In genomic region chr2:241949736-241950412, GRCh38 we compare ENCODE assay signal across 14 cellular contexts.
A peak's percentile ranks its signal among the peaks of the same experiment; 100 is the strongest.
DNase-seq lines count a peak whose midpoint lies in the region; ATAC-seq, FAIRE-seq and TF ChIP-seq lines count a peak whose summit lies in the region.
"Had no signal": no experiment of that assay in that cellular context is flagged by ENCODE, and none has a peak within 500 bp of the region (broad histone marks: within the 10 kb centered on the region; RNA-seq: fewer than 3 reads in every experiment).

No MANE protein-coding gene starts in this region.

- TF ChIP-seq POLR2A in K562 (conservative IDR thresholded peaks at IDR 0.05) (no peak), suprapubic skin (IDR thresholded peaks at IDR 0.05) (no peak)

- H3K27ac ChIP-seq in K562 (ENCODE audit: extremely low read depth, low read depth, low read length) (no peak overlapping the region), suprapubic skin (no peak overlapping the region)
- H3K27ac ChIP-seq: BLaER1, GM23248, SJSA1 had no signal

- no peak for DNase-seq in activated naive CD8-positive, alpha-beta T cell treated with anti-CD3 and anti-CD28 coated beads, Interleukin-2, amount 50 U/mL, for 24 hours
- no peak for DNase-seq in activated naive CD8-positive, alpha-beta T cell treated with anti-CD3 and anti-CD28 coated beads for 36 hours
- DNase-seq in K562 (ENCODE audit: extremely low read depth in 1 of 4, low spot score in 3 of 4) (no peak), neural crest cell (ENCODE audit: low read depth, low spot score) (no peak), suprapubic skin (ENCODE audit: low spot score in 2 of 2) (peak; percentile 20 to 48), Caco-2 (no peak), HuH-7.5 (ENCODE audit: low spot score) (no peak)
- DNase-seq: NCI-H187 treated with DMSO at 0.1 percent for 48 hours, NCI-H446 treated with DMSO at 0.1 percent for 48 hours had no signal

- POLR2A ChIA-PET in K562 (lab: Yijun Ruan, JAX) (no interaction called here), Caco-2 (lab: Charles Lee) (no interaction called here)

- 0 out of 2 replicates have a peak, but pooled peaks cover 4% of the 10 kb centered on the region for H4K20me1 ChIP-seq in K562 (replicated peaks; ENCODE audit: control insufficient read depth, insufficient read depth, low read length)

- H3K79me2 ChIP-seq in K562 (ENCODE audit: control insufficient read depth, insufficient read depth, low read length) = no peaks in the 10 kb centered on the region

- intact Hi-C loops in K562 (cut with micrococcal nuclease) = loop anchor here (5.0 kb wide), 1 partner anchor 72 kb away; no protein-coding TSS in a partner anchor
- intact Hi-C loops in Caco-2 (cut with micrococcal nuclease; ENCODE audit: unreplicated experiment) = no loop called here

- H3K4me1 Mint-ChIP-seq in activated naive CD8-positive, alpha-beta T cell treated with anti-CD3 and anti-CD28 coated beads, Interleukin-2, amount 50 U/mL, for 24 hours = no peaks in the 10 kb centered on the region
- H3K4me1 Mint-ChIP-seq in activated naive CD8-positive, alpha-beta T cell treated with anti-CD3 and anti-CD28 coated beads for 36 hours = no peaks in the 10 kb centered on the region
- H3K4me1 Mint-ChIP-seq in neural crest cell (peaks cover 25% of the 10 kb centered on the region), Caco-2 (ENCODE audit: low read depth, unreplicated experiment) (no peaks in the 10 kb centered on the region)

- no peak overlapping the region for H3K9ac ChIP-seq in K562 (ENCODE audit: insufficient read depth in 1 of 2, low read depth in 2 of 2, low read length in 2 of 2)
- H3K9ac ChIP-seq: BLaER1, GM23248 had no signal

- H3K36me3 Mint-ChIP-seq in activated naive CD8-positive, alpha-beta T cell treated with anti-CD3 and anti-CD28 coated beads, Interleukin-2, amount 50 U/mL, for 24 hours (ENCODE audit: low read depth) = no peaks in the 10 kb centered on the region
- H3K36me3 Mint-ChIP-seq in activated naive CD8-positive, alpha-beta T cell treated with anti-CD3 and anti-CD28 coated beads for 36 hours = no peaks in the 10 kb centered on the region
- peaks cover 4% of the 10 kb centered on the region for H3K36me3 Mint-ChIP-seq in neural crest cell (ENCODE audit: low read depth)
- H3K36me3 Mint-ChIP-seq in Caco-2 (ENCODE audit: insufficient read depth, unreplicated experiment) = no peaks in the 10 kb centered on the region

- H3K4me3 Mint-ChIP-seq in activated naive CD8-positive, alpha-beta T cell treated with anti-CD3 and anti-CD28 coated beads, Interleukin-2, amount 50 U/mL, for 24 hours = no peak overlapping the region
- no peak overlapping the region for H3K4me3 Mint-ChIP-seq in activated naive CD8-positive, alpha-beta T cell treated with anti-CD3 and anti-CD28 coated beads for 36 hours
- no peak overlapping the region for H3K4me3 Mint-ChIP-seq in neural crest cell
- no peak overlapping the region for H3K4me3 Mint-ChIP-seq in Caco-2 (ENCODE audit: unreplicated experiment)
- H3K4me3 Mint-ChIP-seq: CD8-positive, alpha-beta memory T cell had no signal

- H3K9me3 ChIP-seq in K562 (replicated peaks; ENCODE audit: control insufficient read depth, insufficient read depth, low read depth, low read length) (no peaks in the 10 kb centered on the region; the same call in 1 of the 2 replicates), suprapubic skin (no peaks in the 10 kb centered on the region), Caco-2 (no peaks in the 10 kb centered on the region)
- H3K9me3 ChIP-seq: BLaER1, SJSA1 had no signal

- TF ChIP-seq RAD21 in K562 (CRISPR knock-in tag; conservative IDR thresholded peaks at IDR 0.05 in 1 of 2, IDR thresholded peaks at IDR 0.05 in 1 of 2) = no peak

- H3K4me3 ChIP-seq in K562 = no peak overlapping the region
- H3K4me3 ChIP-seq in suprapubic skin = no peak overlapping the region
- no peak overlapping the region for H3K4me3 ChIP-seq in Caco-2 (ENCODE audit: low read depth, low read length)
- H3K4me3 ChIP-seq: BLaER1, GM23248, SJSA1 had no signal

- no peak for TF ChIP-seq CTCF in K562 (IDR thresholded peaks at IDR 0.05 in 2 of 3, conservative IDR thresholded peaks at IDR 0.05 in 1 of 3; ENCODE audit: insufficient read depth in 2 of 3, low read depth in 1 of 3, low read length in 3 of 3)
- no peak for TF ChIP-seq CTCF in neural crest cell (conservative IDR thresholded peaks at IDR 0.05)
- TF ChIP-seq CTCF in suprapubic skin (IDR thresholded peaks at IDR 0.05) = no peak
- no peak for TF ChIP-seq CTCF in Caco-2 (IDR thresholded peaks at IDR 0.05; ENCODE audit: insufficient read depth in 1 of 2, low read depth in 1 of 2, low read length in 1 of 2, severe bottlenecking in 1 of 2, unreplicated experiment in 1 of 2)

- TF ChIP-seq EP300 in K562 (IDR thresholded peaks at IDR 0.05; ENCODE audit: low read length) (no peak), suprapubic skin (IDR thresholded peaks at IDR 0.05) (no peak)

- H3K27me3 ChIP-seq in K562 (ENCODE audit: control insufficient read depth in 2 of 2, insufficient read depth in 2 of 2, low read length in 2 of 2) (peaks cover 0 to 7% of the 10 kb centered on the region in 2 experiments; a peak in 1 of 5 replicates), suprapubic skin (peaks cover 6% of the 10 kb centered on the region), Caco-2 (replicated peaks; ENCODE audit: control insufficient read depth, insufficient read depth, low read length) (no peaks in the 10 kb centered on the region)
- H3K27me3 ChIP-seq: BLaER1 had no signal

- CTCF ChIA-PET in K562 (lab: Yijun Ruan, JAX; ENCODE audit: low intra/inter-chr PET ratio) = no interaction called here
- CTCF ChIA-PET in Caco-2 (lab: Charles Lee) = no interaction called here

- no peaks in the 10 kb centered on the region for H3K9me3 Mint-ChIP-seq in activated naive CD8-positive, alpha-beta T cell treated with anti-CD3 and anti-CD28 coated beads, Interleukin-2, amount 50 U/mL, for 24 hours
- H3K9me3 Mint-ChIP-seq in activated naive CD8-positive, alpha-beta T cell treated with anti-CD3 and anti-CD28 coated beads for 36 hours = no peaks in the 10 kb centered on the region
- peaks cover 3% of the 10 kb centered on the region for H3K9me3 Mint-ChIP-seq in neural crest cell
- no peaks in the 10 kb centered on the region for H3K9me3 Mint-ChIP-seq in Caco-2 (ENCODE audit: unreplicated experiment)
- H3K9me3 Mint-ChIP-seq: CD8-positive, alpha-beta memory T cell had no signal

- FAIRE-seq in K562 (lab: Jason Lieb, UNC) = no peak

- H3K36me3 ChIP-seq in K562 (ENCODE audit: control insufficient read depth, insufficient read depth, low read length) (no peaks in the 10 kb centered on the region), suprapubic skin (no peaks in the 10 kb centered on the region), Caco-2 (ENCODE audit: control insufficient read depth, insufficient read depth, low read length) (no peaks in the 10 kb centered on the region)
- H3K36me3 ChIP-seq: SJSA1 had no signal

- no peak overlapping the region for H2AFZ ChIP-seq in K562 (ENCODE audit: low read depth, low read length)
- H2AFZ ChIP-seq: GM23248 had no signal

- H3K4me1 ChIP-seq in K562 (replicated peaks in 1 of 2; ENCODE audit: control insufficient read depth in 2 of 2, insufficient read depth in 2 of 2, low read length in 2 of 2) = peaks cover 0 to 17% of the 10 kb centered on the region in 2 experiments; a peak in 2 of 5 replicates
- H3K4me1 ChIP-seq in suprapubic skin = peaks cover 3% of the 10 kb centered on the region
- H3K4me1 ChIP-seq in Caco-2 = peaks cover 8% of the 10 kb centered on the region; the same call in 1 of the 2 replicates

- H3K9me1 ChIP-seq in K562 (ENCODE audit: control insufficient read depth, insufficient read depth, low read length) = no peaks in the 10 kb centered on the region

- ATAC-seq in activated naive CD8-positive, alpha-beta T cell treated with anti-CD3 and anti-CD28 coated beads, Interleukin-2, amount 50 U/mL, for 24 hours = no peak
- ATAC-seq in K562 = no peak
- ATAC-seq in HG03135 (IDR thresholded peaks at IDR 0.05; ENCODE audit: unreplicated experiment) = no peak

- no peaks in the 10 kb centered on the region for H3K27me3 Mint-ChIP-seq in activated naive CD8-positive, alpha-beta T cell treated with anti-CD3 and anti-CD28 coated beads, Interleukin-2, amount 50 U/mL, for 24 hours
- H3K27me3 Mint-ChIP-seq in activated naive CD8-positive, alpha-beta T cell treated with anti-CD3 and anti-CD28 coated beads for 36 hours = no peaks in the 10 kb centered on the region
- H3K27me3 Mint-ChIP-seq in neural crest cell (ENCODE audit: low read depth) (peaks cover 39% of the 10 kb centered on the region), Caco-2 (ENCODE audit: insufficient read depth, unreplicated experiment) (peaks cover 6% of the 10 kb centered on the region)

- 22% methylated on average over 11 of the region's 18 CpGs for WGBS in K562 (ENCODE audit: insufficient coverage, low coverage, missing lambda C conversion rate)
- WGBS in suprapubic skin = 83% methylated on average over 14 of the region's 18 CpGs

- in situ Hi-C loops in K562 (cut with MboI) = no loop called here

- BruUV-seq in K562 (replicated peaks; lab: Mats Ljungman, UMichigan) (no TSS peak), Caco-2 (replicated peaks; lab: Mats Ljungman, UMichigan) (no TSS peak)

- no peak overlapping the region for H3K4me2 ChIP-seq in K562 (ENCODE audit: insufficient read depth, low read length)

- H3K27ac Mint-ChIP-seq in activated naive CD8-positive, alpha-beta T cell treated with anti-CD3 and anti-CD28 coated beads, Interleukin-2, amount 50 U/mL, for 24 hours = peak overlapping the region; percentile 21
- H3K27ac Mint-ChIP-seq in activated naive CD8-positive, alpha-beta T cell treated with anti-CD3 and anti-CD28 coated beads for 36 hours = no peak overlapping the region
- H3K27ac Mint-ChIP-seq in neural crest cell (ENCODE audit: unreplicated experiment) (peak overlapping the region; percentile 23), Caco-2 (ENCODE audit: unreplicated experiment) (no peak overlapping the region)

TF ChIP-seq in K562, 482 proteins besides CTCF, POLR2A, EP300 and RAD21:
- TF ChIP-seq PURB (CRISPR knock-in tag; IDR thresholded peaks at IDR 0.05; ENCODE audit: low read depth) (no peak), ZNF263 (CRISPR knock-in tag; IDR thresholded peaks at IDR 0.05; ENCODE audit: borderline replicate concordance) (peak; percentile 78), SNRNP70 (optimal IDR thresholded peaks at IDR 0.05; ENCODE audit: low read depth, low read length) (no peak), TCF7L2 (IDR thresholded peaks at IDR 0.05; ENCODE audit: low read depth, low read length) (no peak), ZNF316 (IDR thresholded peaks at IDR 0.05) (no peak), KDM1A (IDR thresholded peaks at IDR 0.05) (peak in 1 of 2 experiments; percentile 57; a peak in 1 of 4 replicates)

Comparison
In these comparisons a context has a peak if more than half of its experiments do, and no peak if none do; other contexts are left out.
1. H3K27ac Mint-ChIP-seq: peak in activated naive CD8-positive, alpha-beta T cell treated with anti-CD3 and anti-CD28 coated beads, Interleukin-2, amount 50 U/mL, for 24 hours (single experiment) and neural crest cell (single experiment); none in activated naive CD8-positive, alpha-beta T cell treated with anti-CD3 and anti-CD28 coated beads for 36 hours (single experiment) and Caco-2 (single experiment).
2. DNase-seq: peak in suprapubic skin (2 of 2); none in activated naive CD8-positive, alpha-beta T cell treated with anti-CD3 and anti-CD28 coated beads, Interleukin-2, amount 50 U/mL, for 24 hours (single experiment), activated naive CD8-positive, alpha-beta T cell treated with anti-CD3 and anti-CD28 coated beads for 36 hours (single experiment), K562 (0 of 4), neural crest cell (single experiment), Caco-2 (0 of 2) and HuH-7.5 (single experiment).